33 cellular contexts compared by ENCODE assay signal in the genomic region with DNA sequence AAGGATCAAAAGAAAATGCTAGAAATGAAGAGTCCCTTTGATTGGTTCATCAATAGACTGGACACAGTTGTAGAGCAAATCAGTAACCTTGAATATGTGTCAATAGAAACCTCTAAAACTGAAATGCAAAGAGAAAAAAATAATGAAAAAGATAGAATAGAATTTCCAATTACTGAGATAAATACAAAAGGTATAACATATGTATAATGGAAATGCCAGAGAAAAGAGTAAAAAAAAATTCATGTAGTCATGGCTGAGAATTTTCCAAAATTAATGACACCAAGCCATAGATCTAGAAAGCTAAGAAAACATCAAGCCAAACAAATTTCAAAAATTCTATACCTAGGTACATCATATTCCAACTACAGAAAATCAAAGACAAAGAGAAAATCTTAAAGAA.
"Had no signal": no experiment of that assay in that cellular context is flagged by ENCODE, and none has a peak within 500 bp of the region (broad histone marks: within the 10 kb centered on the region; RNA-seq: fewer than 3 reads in every experiment).

No MANE protein-coding gene starts in this region.

- H3K4me3 ChIP-seq: adrenal gland, cardiac muscle cell had no signal

- H3K27me3 ChIP-seq: adrenal gland, cardiac muscle cell had no signal

- FAIRE-seq: astrocyte, bronchial epithelial cell, TTC549 had no signal

- DNase-seq: activated B cell treated with CpG ODN at 0.5 μM for 24 hours; activated CD4-positive, alpha-beta memory T cell treated with anti-CD3 and anti-CD28 coated beads for 36 hours; activated CD4-positive, alpha-beta T cell treated with anti-CD3 and anti-CD28 coated beads for 4 hours; activated CD4-positive, alpha-beta T cell treated with anti-CD3 and anti-CD28 coated beads, Interleukin-2, amount 10 ng/mL, durations not matched to agents 24 days and 14 days; activated CD4-positive, alpha-beta T cell treated with anti-CD3 and anti-CD28 coated beads, Interleukin-2, amount 50 U/mL, for 1 hour; activated CD4-positive, alpha-beta T cell treated with anti-CD3 and anti-CD28 coated beads, Interleukin-2, amount 50 U/mL, for 4 hours; activated CD4-positive, CD25-positive, alpha-beta regulatory T cell treated with anti-CD3 and anti-CD28 coated beads, Interleukin-2, amount 50 U/mL, for 72 hours; activated CD8-positive, alpha-beta memory T cell treated with anti-CD3 and anti-CD28 coated beads, Interleukin-2, amount 50 U/mL, for 4 hours; activated CD8-positive, alpha-beta T cell treated with anti-CD3 and anti-CD28 coated beads for 36 hours; activated effector memory CD4-positive, alpha-beta T cell treated with anti-CD3 and anti-CD28 coated beads, Interleukin-2, amount 50 U/mL, for 16 hours; activated gamma-delta T cell treated with Interleukin-2 at 50 U/mL for 16 hours; activated naive CD4-positive, alpha-beta T cell; activated naive CD4-positive, alpha-beta T cell treated with anti-CD3 and anti-CD28 coated beads for 36 hours; activated naive CD4-positive, alpha-beta T cell treated with anti-CD3 and anti-CD28 coated beads, Interleukin-2, amount 50 U/mL, for 16 hours; activated naive CD8-positive, alpha-beta T cell treated with anti-CD3 and anti-CD28 coated beads for 36 hours; activated T-cell treated with anti-CD3 and anti-CD28 coated beads for 4 hours; activated T-cell treated with anti-CD3 and anti-CD28 coated beads, Interleukin-2, amount 50 U/mL, for 1 hour; activated T-cell treated with anti-CD3 and anti-CD28 coated beads, Interleukin-2, amount 50 U/mL, for 4 hours; activated T-cell treated with anti-CD3 and anti-CD28 coated beads, Interleukin-2, amount 50 U/mL, for 72 hours; adrenal gland; amniotic stem cell; aorta; caudate nucleus; cerebellar nuclear complex; T-helper 2 cell; T-helper 9 cell had no signal

- H3K27ac ChIP-seq: adrenal gland, cardiac muscle cell, VCaP had no signal

- H3K36me3 ChIP-seq: adrenal gland, cardiac muscle cell had no signal

- ATAC-seq: activated CD8-positive, alpha-beta T cell treated with anti-CD3 and anti-CD28 coated beads for 36 hours; activated naive CD4-positive, alpha-beta T cell treated with anti-CD3 and anti-CD28 coated beads, Interleukin-2, amount 50 U/mL, for 72 hours; activated T-cell treated with anti-CD3 and anti-CD28 coated beads, Interleukin-2, amount 50 U/mL, for 4 hours; activated T-cell treated with anti-CD3 and anti-CD28 coated beads, Interleukin-2, amount 50 U/mL, for 72 hours; activated T-helper 17 cell treated with anti-CD3 and anti-CD28 coated beads, Interleukin-2, amount 50 U/mL, for 72 hours had no signal

- H3K4me1 ChIP-seq: adrenal gland had no signal
